In genomic region chr1:205041121-205041758, GRCh38 we compare ENCODE assay signal across 18 cellular contexts. TPM values are rescaled to one million over a fixed set of nuclear protein-coding genes. Genes with fewer than 3 reads are reported as not detected.
"Had no signal": no experiment of that assay in that cellular context is flagged by ENCODE, and none has a peak within 500 bp of the region (broad histone marks: within the 10 kb centered on the region; RNA-seq: fewer than 3 reads in every experiment).

No MANE protein-coding gene starts in this region.

- DNase-seq: activated CD4-positive, alpha-beta T cell treated with anti-CD3 and anti-CD28 coated beads, Interleukin-2, amount 50 U/mL, for 1 hour; activated naive CD4-positive, alpha-beta T cell treated with Interleukin-2 at 50 U/mL for 16 hours; aorta; erythroblast; gastrocnemius medialis; mammary epithelial cell; naive thymus-derived CD8-positive, alpha-beta T cell; retina; stimulated activated CD4-positive, alpha-beta T cell treated with anti-CD3 and anti-CD28 coated beads, Interleukin-15, amount 100 ng/mL, for 24 hours; stimulated activated CD4-positive, alpha-beta T cell treated with anti-CD3 and anti-CD28 coated beads, Interleukin-4, amount 100 ng/mL, for 1 hour; stimulated activated naive CD4-positive, alpha-beta T cell; T-cell; T-helper 9 cell had no signal

- ATAC-seq: gastrocnemius medialis; naive thymus-derived CD8-positive, alpha-beta T cell; T-cell had no signal

- H3K27ac ChIP-seq: breast epithelium, gastrocnemius medialis, skin epidermis, suprapubic skin had no signal

RNA-seq across cellular contexts. Expression of gene CNTN2, which starts 1.8 kb away (rescaled TPM):
- total RNA-seq: activated CD8-positive, alpha-beta memory T cell treated with anti-CD3 and anti-CD28 coated beads for 36 hours; breast epithelium; chondrocyte; gastrocnemius medialis; naive thymus-derived CD8-positive, alpha-beta T cell; T-cell had no signal
